Comparison of ENCODE assay signal across 1 cellular context in genomic region chr11:9136731-9137130, GRCh38.
TF ChIP-seq lines count a peak whose summit lies in the region.

No MANE protein-coding gene starts in this region.

TF ChIP-seq in K562, 482 proteins besides CTCF, POLR2A, EP300 and RAD21 (continued from another document):
- TF ChIP-seq TFE3 (CRISPR knock-in tag; IDR thresholded peaks at IDR 0.05): no peak
- no peak for TF ChIP-seq KAT8 (IDR thresholded peaks at IDR 0.05; ENCODE audit: low read depth)
- TF ChIP-seq ETS1 (conservative IDR thresholded peaks at IDR 0.05; ENCODE audit: control insufficient read depth, low read depth, low read length): no peak
- TF ChIP-seq KLF1 (tag; IDR thresholded peaks at IDR 0.05): no peak
- TF ChIP-seq KDM5B (IDR thresholded peaks at IDR 0.05; ENCODE audit: insufficient replicate concordance, low read depth, low read length): no peak
- TF ChIP-seq HNRNPK (IDR thresholded peaks at IDR 0.05; ENCODE audit: low read depth, low read length, poor library complexity, severe bottlenecking): no peak
- no peak for TF ChIP-seq XRCC5 (IDR thresholded peaks at IDR 0.05; ENCODE audit: low read depth, low read length)
- TF ChIP-seq COPS2 (conservative IDR thresholded peaks at IDR 0.05): no peak
- no peak for TF ChIP-seq ZNF174 (CRISPR knock-in tag; IDR thresholded peaks at IDR 0.05)
- no peak for TF ChIP-seq U2AF1 (optimal IDR thresholded peaks at IDR 0.05; ENCODE audit: low read depth, low read length)
- TF ChIP-seq STAT5B (CRISPR knock-in tag; IDR thresholded peaks at IDR 0.05): no peak
- TF ChIP-seq ZKSCAN3 (CRISPR knock-in tag; IDR thresholded peaks at IDR 0.05): no peak
- TF ChIP-seq NR2F6 (CRISPR knock-in tag; IDR thresholded peaks at IDR 0.05): no peak
- no peak for TF ChIP-seq HBP1 (CRISPR knock-in tag; IDR thresholded peaks at IDR 0.05)
- TF ChIP-seq TGIF2 (CRISPR knock-in tag; IDR thresholded peaks at IDR 0.05): no peak
- no peak for TF ChIP-seq PCBP2 (IDR thresholded peaks at IDR 0.05; ENCODE audit: low read depth, low read length, poor library complexity, severe bottlenecking)
- no peak for TF ChIP-seq MAX (CRISPR knock-in tag; IDR thresholded peaks at IDR 0.05)
- TF ChIP-seq WHSC1 (IDR thresholded peaks at IDR 0.05; ENCODE audit: low read length): no peak
